ENCODE assay signal across 1 cellular context in genomic region chr11:58926251-58926650, GRCh38.
TF ChIP-seq lines count a peak whose summit lies in the region.

No MANE protein-coding gene starts in this region.

TF ChIP-seq in HepG2, 621 proteins besides CTCF, POLR2A, EP300 and RAD21 (continued from another document):
- no peak for TF ChIP-seq HNF1A (IDR thresholded peaks at IDR 0.05; ENCODE audit: low read depth)
- TF ChIP-seq HNF1A (CRISPR knock-in tag; IDR thresholded peaks at IDR 0.05; ENCODE audit: borderline replicate concordance), result 0 out of 2 replicates have a peak, but pooled peaks have one; percentile 24
- TF ChIP-seq ZNF790 (CRISPR knock-in tag; IDR thresholded peaks at IDR 0.05; ENCODE audit: borderline replicate concordance), result no peak
- peak; percentile 89 for TF ChIP-seq HMG20B (CRISPR knock-in tag; conservative IDR thresholded peaks at IDR 0.05)
- TF ChIP-seq NCOR1 (IDR thresholded peaks at IDR 0.05; ENCODE audit: borderline replicate concordance, low read length), result no peak
- peak; percentile 93 for TF ChIP-seq FOXA3 (CRISPR knock-in tag; IDR thresholded peaks at IDR 0.05)
- TF ChIP-seq CEBPZ (IDR thresholded peaks at IDR 0.05; ENCODE audit: low read length), result no peak
- no peak for TF ChIP-seq ZNF496 (CRISPR knock-in tag; IDR thresholded peaks at IDR 0.05; ENCODE audit: insufficient replicate concordance)
- TF ChIP-seq ZNF275 (CRISPR knock-in tag; IDR thresholded peaks at IDR 0.05; ENCODE audit: borderline replicate concordance), result no peak
- no peak for TF ChIP-seq GABPA (IDR thresholded peaks at IDR 0.05; ENCODE audit: low read depth, low read length)
- no peak for TF ChIP-seq GABPA (CRISPR knock-in tag; IDR thresholded peaks at IDR 0.05; ENCODE audit: low read depth)
- TF ChIP-seq THAP7 (CRISPR knock-in tag; IDR thresholded peaks at IDR 0.05), result no peak
- 0 out of 2 replicates have a peak, but pooled peaks have one; percentile 23 for TF ChIP-seq BHLHE40 (IDR thresholded peaks at IDR 0.05; ENCODE audit: low read length)
- TF ChIP-seq TBX3 (IDR thresholded peaks at IDR 0.05; ENCODE audit: borderline replicate concordance), result peak; percentile 99
- peak; percentile 45; the same call in 1 of the 2 replicates for TF ChIP-seq FOSL2 (CRISPR knock-in tag; IDR thresholded peaks at IDR 0.05)
- TF ChIP-seq MAX (IDR thresholded peaks at IDR 0.05), result no peak
- peak; percentile 58; the same call in 1 of the 2 replicates for TF ChIP-seq RARA (CRISPR knock-in tag; IDR thresholded peaks at IDR 0.05)
- TF ChIP-seq HNRNPK (IDR thresholded peaks at IDR 0.05; ENCODE audit: low read depth, low read length, poor library complexity, severe bottlenecking), result no peak
- TF ChIP-seq ZSCAN5A (CRISPR knock-in tag; IDR thresholded peaks at IDR 0.05; ENCODE audit: borderline replicate concordance), result no peak
TF ChIP-seq in HepG2: peak in this region for 67.
